In the genomic region with DNA sequence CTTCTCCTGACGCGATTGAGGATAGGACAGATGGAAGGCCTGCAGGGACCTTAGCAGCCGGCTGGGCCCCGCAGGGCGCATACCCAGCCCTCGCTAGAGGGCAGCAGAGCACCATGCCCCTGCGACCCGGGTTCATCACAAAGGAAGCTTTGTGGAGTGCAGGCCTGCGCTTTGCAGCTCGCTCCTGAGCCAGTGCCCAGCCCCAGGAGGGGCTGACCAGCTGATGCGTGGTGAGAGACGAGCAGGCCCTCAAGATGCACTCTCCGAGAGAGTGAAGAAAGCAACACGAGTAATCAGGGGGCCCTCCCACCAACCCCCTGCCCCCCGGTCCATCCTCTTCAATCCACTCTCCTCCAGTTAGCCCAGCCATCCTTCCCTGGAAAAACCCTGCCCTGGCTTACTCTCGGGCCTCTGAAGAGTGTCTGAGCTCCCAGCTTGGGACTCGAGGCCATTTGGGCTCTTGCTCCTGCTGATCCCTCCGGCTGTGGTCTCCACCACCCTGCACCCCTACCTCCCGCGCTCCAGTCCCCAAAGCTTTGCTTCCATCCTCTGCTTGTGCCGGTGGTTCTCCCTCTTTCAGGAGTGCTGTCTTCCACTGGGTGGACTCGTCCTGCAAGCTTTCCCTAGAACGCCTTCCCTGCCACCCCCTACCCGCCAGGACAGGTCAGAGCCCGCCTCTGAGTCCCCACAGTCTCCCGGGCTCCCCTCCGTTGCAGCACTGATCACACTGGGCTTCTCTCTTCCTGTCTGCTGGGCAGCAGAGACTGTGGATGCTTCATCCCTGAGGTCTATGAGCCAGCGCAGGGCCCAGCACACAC, we compare ENCODE assay signal across 1 cellular context.
TF ChIP-seq lines count a peak whose summit lies in the region.

No MANE protein-coding gene starts in this region.

TF ChIP-seq in endothelial cell of umbilical vein, 7 proteins besides CTCF, POLR2A, EP300 and RAD21:
- no peak for TF ChIP-seq JUN (IDR thresholded peaks at IDR 0.05; ENCODE audit: borderline replicate concordance, insufficient read depth, insufficient read length, low read depth)
- no peak for TF ChIP-seq MYC (IDR thresholded peaks at IDR 0.05; ENCODE audit: low read depth, low read length)
- TF ChIP-seq GATA2 (IDR thresholded peaks at IDR 0.05; ENCODE audit: insufficient read depth, insufficient read length, low read depth, low read length), result no peak
- TF ChIP-seq, protein P1, sequence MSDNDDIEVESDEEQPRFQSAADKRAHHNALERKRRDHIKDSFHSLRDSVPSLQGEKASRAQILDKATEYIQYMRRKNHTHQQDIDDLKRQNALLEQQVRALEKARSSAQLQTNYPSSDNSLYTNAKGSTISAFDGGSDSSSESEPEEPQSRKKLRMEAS (IDR thresholded peaks at IDR 0.05; ENCODE audit: insufficient read depth, insufficient read length), result no peak
- no peak for TF ChIP-seq EZH2 (IDR thresholded peaks at IDR 0.05; ENCODE audit: borderline replicate concordance, low read depth, low read length, severe bottlenecking)
- no peak for TF ChIP-seq FOS (IDR thresholded peaks at IDR 0.05; ENCODE audit: borderline replicate concordance, insufficient read depth, low read length)
- TF ChIP-seq POLR2AphosphoS5 (IDR thresholded peaks at IDR 0.05; ENCODE audit: insufficient read depth, low read depth, low read length), result no peak
